In genomic region chr3:136251511-136251910, GRCh38 we compare ENCODE assay signal across 8 cellular contexts. TPM values are rescaled to one million over a fixed set of nuclear protein-coding genes. Genes with fewer than 3 reads are reported as not detected.
DNase-seq lines count a peak whose midpoint lies in the region; ATAC-seq, FAIRE-seq and TF ChIP-seq lines count a peak whose summit lies in the region.

No MANE protein-coding gene starts in this region.

- FAIRE-seq in K562 (lab: Jason Lieb, UNC): no peak
- FAIRE-seq in frontal cortex (lab: Jason Lieb, UNC): no peak

- POLR2A ChIA-PET in K562 (lab: Yijun Ruan, JAX): interaction anchor here (0.5 to 1.5 kb wide), 3 partner anchors 14 to 94 kb away, joined by 3 to 4 read pairs (median 3); no protein-coding TSS in a partner anchor

- CTCF ChIA-PET in K562 (lab: Yijun Ruan, JAX; ENCODE audit: low intra/inter-chr PET ratio): no interaction called here

- DNase-seq in K562 (ENCODE audit: extremely low read depth in 1 of 4, low spot score in 3 of 4) (peak; percentile 11 to 29 (median 16)), frontal cortex (ENCODE audit: low spot score in 2 of 2) (no peak), iPS-NIHi11 (ENCODE audit: low spot score) (no peak)

- peaks cover 8% of the 10 kb centered on the region; the same call in 1 of the 2 replicates for H3K4me1 ChIP-seq in HUES64 (ENCODE audit: insufficient read depth, low read length)
- peaks cover 14 to 20% of the 10 kb centered on the region in 2 experiments; a peak in 4 of 5 replicates for H3K4me1 ChIP-seq in K562 (replicated peaks in 1 of 2; ENCODE audit: control insufficient read depth in 2 of 2, insufficient read depth in 2 of 2, low read length in 2 of 2)
- H3K4me1 ChIP-seq in neuron (ENCODE audit: insufficient read depth, low read length): peaks cover 9% of the 10 kb centered on the region

- H3K9me1 ChIP-seq in K562 (ENCODE audit: control insufficient read depth, insufficient read depth, low read length): no peaks in the 10 kb centered on the region

- H3K4me3 ChIP-seq in GM08714 (ENCODE audit: low read length): peak overlapping the region; percentile 52; the same call in 1 of the 2 replicates
- peak overlapping the region; percentile 77; the same call in 1 of the 2 replicates for H3K4me3 ChIP-seq in HUES64 (ENCODE audit: low read length)
- peak overlapping the region; percentile 58 for H3K4me3 ChIP-seq in K562
- peak overlapping the region; percentile 79 for H3K4me3 ChIP-seq in neuron (ENCODE audit: low read length)

- H3K4me2 ChIP-seq in K562 (ENCODE audit: insufficient read depth, low read length): peak overlapping the region; percentile 84

- no peaks in the 10 kb centered on the region; the same call in 1 of the 2 replicates for H4K20me1 ChIP-seq in K562 (replicated peaks; ENCODE audit: control insufficient read depth, insufficient read depth, low read length)

- intact Hi-C loops in K562 (cut with micrococcal nuclease): loop anchor here (2.0 to 5.0 kb wide), 3 partner anchors 55 to 501 kb away; partner anchors contain the start of genes MSL2 and STAG1

- 95% methylated on average over 3 of the region's 3 CpGs for WGBS in HUES64
- 12% methylated on average over 2 of the region's 3 CpGs for WGBS in K562 (ENCODE audit: insufficient coverage, low coverage, missing lambda C conversion rate)

- H3K36me3 ChIP-seq in HUES64 (ENCODE audit: insufficient read depth, low read length) (peaks cover 9% of the 10 kb centered on the region), K562 (ENCODE audit: control insufficient read depth, insufficient read depth, low read length) (peaks cover 12% of the 10 kb centered on the region; the same call in 2 of the 3 replicates), neuron (ENCODE audit: insufficient read depth, low read length) (peaks cover 3% of the 10 kb centered on the region)

- TF ChIP-seq POLR2A in K562 (conservative IDR thresholded peaks at IDR 0.05): no peak

- no peak for TF ChIP-seq RAD21 in K562 (CRISPR knock-in tag; conservative IDR thresholded peaks at IDR 0.05 in 1 of 2, IDR thresholded peaks at IDR 0.05 in 1 of 2)

- peaks cover 61% of the 10 kb centered on the region for H3K79me2 ChIP-seq in K562 (ENCODE audit: control insufficient read depth, insufficient read depth, low read length)

- TF ChIP-seq EP300 in K562 (IDR thresholded peaks at IDR 0.05; ENCODE audit: low read length): no peak

- no peak for TF ChIP-seq CTCF in K562 (IDR thresholded peaks at IDR 0.05 in 2 of 3, conservative IDR thresholded peaks at IDR 0.05 in 1 of 3; ENCODE audit: insufficient read depth in 2 of 3, low read depth in 1 of 3, low read length in 3 of 3)

- H2AFZ ChIP-seq in K562 (ENCODE audit: low read depth, low read length) (peak overlapping the region; percentile 99; the same call in 1 of the 2 replicates), neuron (ENCODE audit: low read depth, low read length) (peak overlapping the region; percentile 86)

- no TSS peak for BruUV-seq in K562 (replicated peaks; lab: Mats Ljungman, UMichigan)

- no peak overlapping the region for H3K27ac ChIP-seq in HUES64 (ENCODE audit: low read depth, low read length)
- peak overlapping the region; percentile 97 for H3K27ac ChIP-seq in K562 (ENCODE audit: extremely low read depth, low read depth, low read length)

- no peaks in the 10 kb centered on the region for H3K27me3 ChIP-seq in HUES64 (ENCODE audit: insufficient read depth, low read length)
- H3K27me3 ChIP-seq in K562 (ENCODE audit: control insufficient read depth in 2 of 2, insufficient read depth in 2 of 2, low read length in 2 of 2): no peaks in the 10 kb centered on the region
- no peaks in the 10 kb centered on the region for H3K27me3 ChIP-seq in neuron (ENCODE audit: insufficient read depth, low read length)

- peak; percentile 43 for ATAC-seq in K562
- no peak for ATAC-seq in HG03354 (IDR thresholded peaks at IDR 0.05; ENCODE audit: poor library complexity, severe bottlenecking, unreplicated experiment)
- no peak for ATAC-seq in HG03097 (IDR thresholded peaks at IDR 0.05; ENCODE audit: low FRiP score, unreplicated experiment)

- 0 out of 2 replicates have a peak overlapping the region, but pooled peaks have one; percentile 95 for H3K9ac ChIP-seq in HUES64 (ENCODE audit: low read depth, low read length)
- peak overlapping the region in 1 of 2 experiments; percentile 82; a peak in 3 of 4 replicates for H3K9ac ChIP-seq in K562 (ENCODE audit: insufficient read depth in 1 of 2, low read depth in 2 of 2, low read length in 2 of 2)

- no peaks in the 10 kb centered on the region for H3K9me3 ChIP-seq in HUES64 (ENCODE audit: insufficient read depth, low read depth, low read length)
- no peaks in the 10 kb centered on the region for H3K9me3 ChIP-seq in K562 (replicated peaks; ENCODE audit: control insufficient read depth, insufficient read depth, low read depth, low read length)
- H3K9me3 ChIP-seq in neuron (ENCODE audit: low read length): no peaks in the 10 kb centered on the region

- in situ Hi-C loops in K562 (cut with MboI): no loop called here

TF ChIP-seq in K562, 482 proteins besides CTCF, POLR2A, EP300 and RAD21 (continues in another document):
- TF ChIP-seq TAF1 (IDR thresholded peaks at IDR 0.05; ENCODE audit: control insufficient read depth, extremely low read depth, insufficient read depth, low read length, severe bottlenecking): peak; percentile 5
- TF ChIP-seq ZNF232 (CRISPR knock-in tag; IDR thresholded peaks at IDR 0.05): 0 out of 2 replicates have a peak, but pooled peaks have one; percentile 42
- TF ChIP-seq, protein P1, sequence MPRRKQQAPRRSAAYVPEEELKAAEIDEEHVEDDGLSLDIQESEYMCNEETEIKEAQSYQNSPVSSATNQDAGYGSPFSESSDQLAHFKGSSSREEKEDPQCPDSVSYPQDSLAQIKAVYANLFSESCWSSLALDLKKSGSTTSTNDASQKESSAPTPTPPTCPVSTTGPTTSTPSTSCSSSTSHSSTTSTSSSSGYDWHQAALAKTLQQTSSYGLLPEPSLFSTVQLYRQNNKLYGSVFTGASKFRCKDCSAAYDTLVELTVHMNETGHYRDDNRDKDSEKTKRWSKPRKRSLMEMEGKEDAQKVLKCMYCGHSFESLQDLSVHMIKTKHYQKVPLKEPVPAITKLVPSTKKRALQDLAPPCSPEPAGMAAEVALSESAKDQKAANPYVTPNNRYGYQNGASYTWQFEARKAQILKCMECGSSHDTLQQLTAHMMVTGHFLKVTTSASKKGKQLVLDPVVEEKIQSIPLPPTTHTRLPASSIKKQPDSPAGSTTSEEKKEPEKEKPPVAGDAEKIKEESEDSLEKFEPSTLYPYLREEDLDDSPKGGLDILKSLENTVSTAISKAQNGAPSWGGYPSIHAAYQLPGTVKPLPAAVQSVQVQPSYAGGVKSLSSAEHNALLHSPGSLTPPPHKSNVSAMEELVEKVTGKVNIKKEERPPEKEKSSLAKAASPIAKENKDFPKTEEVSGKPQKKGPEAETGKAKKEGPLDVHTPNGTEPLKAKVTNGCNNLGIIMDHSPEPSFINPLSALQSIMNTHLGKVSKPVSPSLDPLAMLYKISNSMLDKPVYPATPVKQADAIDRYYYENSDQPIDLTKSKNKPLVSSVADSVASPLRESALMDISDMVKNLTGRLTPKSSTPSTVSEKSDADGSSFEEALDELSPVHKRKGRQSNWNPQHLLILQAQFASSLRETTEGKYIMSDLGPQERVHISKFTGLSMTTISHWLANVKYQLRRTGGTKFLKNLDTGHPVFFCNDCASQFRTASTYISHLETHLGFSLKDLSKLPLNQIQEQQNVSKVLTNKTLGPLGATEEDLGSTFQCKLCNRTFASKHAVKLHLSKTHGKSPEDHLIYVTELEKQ (CRISPR knock-in tag; IDR thresholded peaks at IDR 0.05): no peak

RNA-seq across cellular contexts. Expression of gene PCCB, which starts 1.4 kb away (rescaled TPM):
- polyA plus RNA-seq in HUES64 (2013, experiment 1 of 2): 40.5 TPM
- 49.8 TPM for polyA plus RNA-seq in HUES64 (2013, experiment 2 of 2)
- 65.7 and 80.5 TPM in 2 replicates for total RNA-seq in K562 (2011; cell fraction: chromatin; rRNA removed; ENCODE audit: low replicate concordance)
- total RNA-seq in K562 (2011; cell fraction: nucleolus; rRNA removed): 36.9 and 41.6 TPM in 2 replicates
- total RNA-seq in K562 (2011; cell fraction: nucleoplasm; rRNA removed): 39.4 and 45.8 TPM in 2 replicates
- total RNA-seq in K562 (2014; rRNA removed) (98.2 and 105 TPM in 2 replicates), K562 (2014; rRNA removed; fragmentation: Illumina TruSeq; extraction: Trizol) (120 and 136 TPM in 2 replicates), K562 (2015; rRNA removed; fragmentation: Illumina TruSeq; extraction: Trizol) (88.0 and 90.8 TPM in 2 replicates), K562 (2021) (92.8 and 94.6 TPM in 2 replicates), frontal cortex (41.2 TPM)
- polyA plus RNA-seq in K562 (2011; rRNA removed) (173 and 174 TPM in 2 replicates), K562 (2014; fragmentation: Illumina TruSeq; extraction: Trizol) (113 and 117 TPM in 2 replicates), K562 (2014; fragmentation: Nextera tagmentation; extraction: Ambion mirVana) (10 to 100 TPM; 69.5 to 83.7 TPM), K562 (2014; rRNA removed) (79.9 and 105 TPM in 2 replicates)
- 132 and 185 TPM in 2 replicates for polyA plus RNA-seq in K562 (2011; cell fraction: cytosol; rRNA removed)
- 52.5 and 74.8 TPM in 2 replicates for polyA plus RNA-seq in K562 (2011; cell fraction: nucleus; rRNA removed)
- 75.6 and 83.6 TPM in 2 replicates for polyA plus RNA-seq in K562 (2012)
- 212 and 254 TPM in 2 replicates for polyA minus RNA-seq in K562 (2011; rRNA and poly(A)+ RNA removed)
- polyA minus RNA-seq in K562 (2011; cell fraction: cytosol; rRNA and poly(A)+ RNA removed): 70.0 and 106 TPM in 2 replicates
- 18.0 and 38.0 TPM in 2 replicates for polyA minus RNA-seq in K562 (2011; cell fraction: nucleus; rRNA and poly(A)+ RNA removed)

RNA-seq across cellular contexts. Expression of gene MSL2, which starts 55.4 kb away (rescaled TPM):
- 23.3 TPM for polyA plus RNA-seq in HUES64 (2013, experiment 1 of 2)
- 26.6 TPM for polyA plus RNA-seq in HUES64 (2013, experiment 2 of 2)
- 13.8 and 29.6 TPM in 2 replicates for total RNA-seq in K562 (2011; cell fraction: chromatin; rRNA removed; ENCODE audit: low replicate concordance)
- 8.7 and 10.1 TPM in 2 replicates for total RNA-seq in K562 (2011; cell fraction: nucleolus; rRNA removed)
- total RNA-seq in K562 (2011; cell fraction: nucleoplasm; rRNA removed): 15.4 and 17.9 TPM in 2 replicates
- 5.9 and 6.0 TPM in 2 replicates for total RNA-seq in K562 (2014; rRNA removed)
- 11.3 and 11.6 TPM in 2 replicates for total RNA-seq in K562 (2014; rRNA removed; fragmentation: Illumina TruSeq; extraction: Trizol)
- 11.1 and 12.6 TPM in 2 replicates for total RNA-seq in K562 (2015; rRNA removed; fragmentation: Illumina TruSeq; extraction: Trizol)
- 19.9 TPM in 2 replicates for total RNA-seq in K562 (2021)
- polyA plus RNA-seq in K562 (2011; rRNA removed): 8.3 and 9.1 TPM in 2 replicates
- polyA plus RNA-seq in K562 (2011; cell fraction: cytosol; rRNA removed): 2.5 and 6.9 TPM in 2 replicates
- 5.2 and 5.8 TPM in 2 replicates for polyA plus RNA-seq in K562 (2011; cell fraction: nucleus; rRNA removed)
- 10.3 and 11.0 TPM in 2 replicates for polyA plus RNA-seq in K562 (2012)
- polyA plus RNA-seq in K562 (2014; fragmentation: Illumina TruSeq; extraction: Trizol): 13.5 and 14.1 TPM in 2 replicates
- 1 to 10 TPM; 1.9 to 2.2 TPM for polyA plus RNA-seq in K562 (2014; fragmentation: Nextera tagmentation; extraction: Ambion mirVana)
- 6.1 and 6.5 TPM in 2 replicates for polyA plus RNA-seq in K562 (2014; rRNA removed)
- 31.5 and 33.7 TPM in 2 replicates for polyA minus RNA-seq in K562 (2011; rRNA and poly(A)+ RNA removed)
- 8.0 and 12.7 TPM in 2 replicates for polyA minus RNA-seq in K562 (2011; cell fraction: cytosol; rRNA and poly(A)+ RNA removed)
- 6.3 and 11.6 TPM in 2 replicates for polyA minus RNA-seq in K562 (2011; cell fraction: nucleus; rRNA and poly(A)+ RNA removed)
- total RNA-seq in frontal cortex: 23.6 TPM

Comparison
In these comparisons a context has a peak if more than half of its experiments do, and no peak if none do; other contexts are left out.
1. DNase-seq: peak in K562 (4 of 4); none in frontal cortex (0 of 2) and iPS-NIHi11 (single experiment).
2. Peak in every context shown above with its lines, with median percentiles within 50 percentile points of each other: H3K4me3 ChIP-seq.